Comparison of ENCODE assay signal across 8 cellular contexts in the genomic region with DNA sequence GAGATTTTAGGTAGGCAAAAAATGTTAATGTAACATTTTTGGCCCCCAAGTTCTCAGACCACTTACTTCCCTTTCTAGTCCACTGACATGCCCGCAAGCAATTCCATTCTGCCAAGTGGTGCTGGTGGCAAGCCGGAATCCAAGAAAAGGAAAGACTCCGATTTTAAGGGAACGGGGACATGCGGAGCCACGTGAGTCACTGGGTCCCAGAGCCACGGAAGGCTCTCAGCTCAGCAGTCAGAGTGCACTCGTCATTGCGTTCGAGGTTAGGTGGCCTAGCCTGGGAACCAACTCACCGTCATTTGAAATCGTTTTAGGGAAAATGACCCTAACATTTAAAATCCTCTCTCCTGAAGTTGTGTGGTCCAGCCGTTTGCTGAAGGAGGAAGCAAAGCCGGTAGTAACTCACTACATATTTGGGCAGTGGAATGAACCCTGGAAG.
A peak's percentile ranks its signal among the peaks of the same experiment; 100 is the strongest.
DNase-seq lines count a peak whose midpoint lies in the region; TF ChIP-seq lines count a peak whose summit lies in the region.

No MANE protein-coding gene starts in this region.

- peak overlapping the region; percentile 51 for H3K4me3 ChIP-seq in iPS-11a (ENCODE audit: low read depth, low read length)
- peak overlapping the region; percentile 78 for H3K4me3 ChIP-seq in retinal pigment epithelial cell (ENCODE audit: low read length)

- no peak for TF ChIP-seq CTCF in retinal pigment epithelial cell (conservative IDR thresholded peaks at IDR 0.05; ENCODE audit: low read depth, low read length)

- DNase-seq in NCI-H510A treated with DMSO at 0.1 percent for 48 hours (lab: John Stamatoyannopoulos, UW) = peak; percentile 12
- no peak for DNase-seq in NCI-H510A (lab: John Stamatoyannopoulos, UW)
- DNase-seq in NCI-H2227 treated with DMSO at 0.1 percent for 48 hours (lab: John Stamatoyannopoulos, UW) = peak; percentile 54
- DNase-seq in astrocyte of the hippocampus (ENCODE audit: low read depth, low spot score) = peak; percentile 59
- no peak for DNase-seq in retinal pigment epithelial cell (ENCODE audit: low read depth)
- no peak for DNase-seq in NCI-H1092 (lab: John Stamatoyannopoulos, UW)
- DNase-seq in DMS79 treated with DMSO at 0.1 percent for 48 hours (lab: John Stamatoyannopoulos, UW) = no peak

Comparison
In these comparisons a context has a peak if more than half of its experiments do, and no peak if none do; other contexts are left out.
1. DNase-seq: peak in NCI-H510A treated with DMSO at 0.1 percent for 48 hours (single experiment), NCI-H2227 treated with DMSO at 0.1 percent for 48 hours (single experiment) and astrocyte of the hippocampus (single experiment); none in NCI-H510A (single experiment), retinal pigment epithelial cell (single experiment), NCI-H1092 (single experiment) and DMS79 treated with DMSO at 0.1 percent for 48 hours (single experiment).